In the genomic region with DNA sequence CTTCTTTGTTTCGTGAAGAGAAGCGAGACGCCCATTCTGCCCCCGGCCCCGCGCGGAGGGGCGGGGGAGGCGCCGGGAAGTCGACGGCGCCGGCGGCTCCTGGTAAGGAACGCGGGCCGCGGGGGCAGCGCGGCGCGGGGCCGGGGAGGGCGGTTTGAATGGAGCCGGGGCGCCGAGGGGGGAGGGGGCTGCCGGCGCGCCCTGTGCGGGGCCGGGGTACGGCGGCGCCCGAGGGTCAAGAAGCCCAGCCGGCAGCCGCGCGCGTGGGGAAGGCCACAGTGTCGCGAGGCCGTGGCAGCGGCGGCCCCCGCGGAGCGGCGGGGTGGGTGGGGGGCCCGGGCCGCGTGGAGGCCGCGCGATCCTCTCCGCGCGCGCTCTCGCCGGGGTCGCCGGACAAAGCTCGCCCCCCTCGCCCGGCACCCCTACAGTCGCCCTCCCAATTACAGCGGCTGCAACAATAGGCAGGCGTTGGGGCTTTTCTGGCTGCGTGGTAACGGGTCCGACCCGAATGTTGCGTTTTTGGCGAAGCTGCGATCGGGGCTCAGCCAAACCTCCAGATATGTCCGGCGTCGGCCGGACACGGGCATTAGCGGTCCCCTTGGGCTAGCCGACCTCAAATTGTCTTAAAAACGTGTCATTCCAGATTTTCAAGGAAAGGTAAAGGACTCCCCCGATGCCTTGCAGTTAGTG, we compare ENCODE assay signal across 8 cellular contexts. TPM values are rescaled to one million over a fixed set of nuclear protein-coding genes. Genes with fewer than 3 reads are reported as not detected.
A peak's percentile ranks its signal among the peaks of the same experiment; 100 is the strongest.
DNase-seq lines count a peak whose midpoint lies in the region; ATAC-seq and TF ChIP-seq lines count a peak whose summit lies in the region.

No MANE protein-coding gene starts in this region.

- H3K4me1 ChIP-seq in ACC112 (ENCODE audit: control insufficient read depth, insufficient read depth, low read length, unreplicated experiment) (no peaks in the 10 kb centered on the region), right lobe of liver (peaks cover 0 to 13% (median 4%) of the 10 kb centered on the region in 4 donors)

- peaks cover 50% of the 10 kb centered on the region for H3K79me2 ChIP-seq in ACC112 (ENCODE audit: control insufficient read depth, insufficient read depth, low read length, unreplicated experiment)

- POLR2A ChIA-PET in RWPE1 (lab: Yijun Ruan, JAX; ENCODE audit: low non-redundant PET): interaction anchor here (0.5 to 0.8 kb wide), 3 partner anchors 13 to 16 kb away, joined by 3 to 7 read pairs (median 6); no protein-coding TSS in a partner anchor

- H3K27me3 Mint-ChIP-seq in dendritic cell treated with granulocyte-macrophage colony-stimulating factor and Interleukin-4, amounts not matched to agents 40 ng/mL and 50 ng/mL, for 4 days: no peaks in the 10 kb centered on the region

- intact Hi-C loops in dendritic cell treated with granulocyte-macrophage colony-stimulating factor and Interleukin-4, amounts not matched to agents 40 ng/mL and 50 ng/mL, for 4 days (cut with micrococcal nuclease): no loop called here
- intact Hi-C loops in right lobe of liver (cut with DNase I): no loop called here

- WGBS in right lobe of liver (ENCODE audit: insufficient coverage, low coverage, low lambda C conversion rate, missing lambda C conversion rate): 5% methylated on average over 8 of the region's 88 CpGs

- H3K4me3 ChIP-seq in ACC112 (ENCODE audit: low read depth, low read length) (peak overlapping the region; percentile 100), right lobe of liver (peak overlapping the region; percentile 69 to 84 (median 78))

- DNase-seq in RWPE1 (ENCODE audit: low spot score) (peak; percentile 40), right lobe of liver (peak in 1 of 3 donors; percentile 44), superior temporal gyrus (ENCODE audit: extremely low spot score) (peak; percentile 25), SHP77 treated with DMSO at 0.1 percent for 48 hours (lab: John Stamatoyannopoulos, UW) (no peak)

- H3K36me3 ChIP-seq in ACC112 (ENCODE audit: insufficient read depth, low read length): no peaks in the 10 kb centered on the region
- H3K36me3 ChIP-seq in right lobe of liver: no peaks in the 10 kb centered on the region

- no peak for TF ChIP-seq POLR2A in right lobe of liver (IDR thresholded peaks at IDR 0.05)

- TF ChIP-seq CTCF in RWPE1 (conservative IDR thresholded peaks at IDR 0.05; ENCODE audit: low read depth) (no peak), right lobe of liver (IDR thresholded peaks at IDR 0.05) (no peak)

- CTCF ChIA-PET in RWPE1 (lab: Yijun Ruan, JAX): interaction anchor here (0.5 to 1.1 kb wide), 2 partner anchors 20 to 24 kb away, joined by 3 to 5 read pairs; no protein-coding TSS in a partner anchor

- H3K27me3 ChIP-seq in ACC112 (ENCODE audit: insufficient read depth, low read length) (no peaks in the 10 kb centered on the region), right lobe of liver (no peaks in the 10 kb centered on the region)

- H3K27ac ChIP-seq in ACC112 (ENCODE audit: low read depth, low read length): peak overlapping the region; percentile 64
- H3K27ac ChIP-seq in RWPE1: peak overlapping the region; percentile 90
- H3K27ac ChIP-seq in right lobe of liver: peak overlapping the region; percentile 47 to 80 (median 60)

- peak overlapping the region; percentile 55 for H2AFZ ChIP-seq in ACC112 (ENCODE audit: low read length, unreplicated experiment)

- peak overlapping the region; percentile 91 for H3K27ac Mint-ChIP-seq in dendritic cell treated with granulocyte-macrophage colony-stimulating factor and Interleukin-4, amounts not matched to agents 40 ng/mL and 50 ng/mL, for 4 days

- no peaks in the 10 kb centered on the region for H3K9me3 Mint-ChIP-seq in dendritic cell treated with granulocyte-macrophage colony-stimulating factor and Interleukin-4, amounts not matched to agents 40 ng/mL and 50 ng/mL, for 4 days

- peak; percentile 5 for ATAC-seq in GM18499 (IDR thresholded peaks at IDR 0.05; ENCODE audit: insufficient read depth, unreplicated experiment)
- peak; percentile 43 for ATAC-seq in HG02970 (IDR thresholded peaks at IDR 0.05; ENCODE audit: low FRiP score, unreplicated experiment)
- peak; percentile 37 to 53 (median 51) for ATAC-seq in right lobe of liver

- no peaks in the 10 kb centered on the region for H3K9me3 ChIP-seq in right lobe of liver

- H3K36me3 Mint-ChIP-seq in dendritic cell treated with granulocyte-macrophage colony-stimulating factor and Interleukin-4, amounts not matched to agents 40 ng/mL and 50 ng/mL, for 4 days (ENCODE audit: low read depth): peaks cover 17% of the 10 kb centered on the region

- H3K4me3 Mint-ChIP-seq in dendritic cell treated with granulocyte-macrophage colony-stimulating factor and Interleukin-4, amounts not matched to agents 40 ng/mL and 50 ng/mL, for 4 days: peak overlapping the region; percentile 83

- H3K4me1 Mint-ChIP-seq in dendritic cell treated with granulocyte-macrophage colony-stimulating factor and Interleukin-4, amounts not matched to agents 40 ng/mL and 50 ng/mL, for 4 days (ENCODE audit: low read depth): peaks cover 37% of the 10 kb centered on the region

RNA-seq across cellular contexts. Expression of gene SMARCA4, which starts 0.4 kb away (rescaled TPM):
- total RNA-seq in right lobe of liver: 10 to 100 TPM; 26.3 to 45.8 (median 27.7) TPM

RNA-seq across cellular contexts. Expression of gene TIMM29, which starts 32.6 kb away (rescaled TPM):
- total RNA-seq in right lobe of liver: 10 to 100 TPM; 10.2 to 15.7 (median 11.6) TPM

RNA-seq across cellular contexts. Expression of gene YIPF2, which starts 32.8 kb away (rescaled TPM):
- 10 to 100 TPM; 23.5 to 46.1 (median 31.4) TPM for total RNA-seq in right lobe of liver
